In the genomic region with DNA sequence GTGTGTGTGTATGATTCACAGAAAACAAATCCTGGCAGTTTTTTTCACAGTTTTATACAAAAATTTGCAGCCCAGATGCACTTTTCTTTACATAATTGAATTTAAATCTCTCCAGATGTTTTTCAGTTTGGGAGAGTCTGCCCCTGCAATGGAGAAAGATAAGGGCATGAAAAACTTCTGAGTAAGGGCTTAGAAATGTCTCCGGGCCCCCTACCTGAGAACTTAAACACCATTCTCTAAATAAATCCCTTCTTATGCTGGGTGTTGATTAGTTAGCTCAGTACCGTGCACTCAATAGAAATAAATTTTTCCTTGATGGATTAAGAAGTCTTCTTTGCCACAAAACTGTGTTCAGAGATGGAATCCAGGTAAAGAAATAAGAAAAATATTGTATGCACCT, we compare ENCODE assay signal across 15 cellular contexts.
DNase-seq lines count a peak whose midpoint lies in the region; ATAC-seq and TF ChIP-seq lines count a peak whose summit lies in the region.
"Had no signal": no experiment of that assay in that cellular context is flagged by ENCODE, and none has a peak within 500 bp of the region (broad histone marks: within the 10 kb centered on the region; RNA-seq: fewer than 3 reads in every experiment).

No MANE protein-coding gene starts in this region.

- peaks cover 59% of the 10 kb centered on the region for H3K4me1 Mint-ChIP-seq in activated CD8-positive, alpha-beta memory T cell treated with anti-CD3 and anti-CD28 coated beads, Interleukin-2, amount 10 ng/mL, durations not matched to agents 7 days and 5 days
- peaks cover 36% of the 10 kb centered on the region for H3K4me1 Mint-ChIP-seq in T-helper 17 cell
- H3K4me1 Mint-ChIP-seq in Calu3 (ENCODE audit: low read depth, unreplicated experiment), result no peaks in the 10 kb centered on the region

- CTCF ChIA-PET in activated CD8-positive, alpha-beta memory T cell treated with anti-CD3 and anti-CD28 coated beads, Interleukin-2, amount 10 ng/mL, durations not matched to agents 7 days and 5 days (lab: Charles Lee), result interaction anchor here (1.1 to 1.6 kb wide), 3 partner anchors 8 to 11 kb away, joined by 4 to 6 read pairs (median 4); no protein-coding TSS in a partner anchor
- CTCF ChIA-PET in Calu3 (lab: Charles Lee), result no interaction called here

- H3K4me3 Mint-ChIP-seq in activated CD8-positive, alpha-beta memory T cell treated with anti-CD3 and anti-CD28 coated beads, Interleukin-2, amount 10 ng/mL, durations not matched to agents 7 days and 5 days, result no peak overlapping the region
- H3K4me3 Mint-ChIP-seq in T-helper 17 cell, result no peak overlapping the region
- no peak overlapping the region for H3K4me3 Mint-ChIP-seq in Calu3 (ENCODE audit: low read depth, unreplicated experiment)

- H3K36me3 Mint-ChIP-seq in activated CD8-positive, alpha-beta memory T cell treated with anti-CD3 and anti-CD28 coated beads, Interleukin-2, amount 10 ng/mL, durations not matched to agents 7 days and 5 days, result peaks cover 75% of the 10 kb centered on the region
- H3K36me3 Mint-ChIP-seq in T-helper 17 cell (ENCODE audit: low read depth) (peaks cover 6% of the 10 kb centered on the region), Calu3 (ENCODE audit: insufficient read depth, unreplicated experiment) (no peaks in the 10 kb centered on the region)

- H3K4me3 ChIP-seq in fibroblast of the aortic adventitia (ENCODE audit: low read depth, low read length), result no peak overlapping the region
- H3K4me3 ChIP-seq: BLaER1 had no signal

- no peaks in the 10 kb centered on the region for H3K9me3 ChIP-seq in T-helper 17 cell (ENCODE audit: control insufficient read depth, low read length, poor library complexity, severe bottlenecking)
- H3K9me3 ChIP-seq: BLaER1 had no signal

- intact Hi-C loops in Calu3 (cut with micrococcal nuclease; ENCODE audit: unreplicated experiment), result loop anchor here (5.0 kb wide), 1 partner anchor 63 kb away; a partner anchor contains a TSS

- ATAC-seq in activated CD8-positive, alpha-beta memory T cell treated with anti-CD3 and anti-CD28 coated beads, Interleukin-2, amount 10 ng/mL, durations not matched to agents 7 days and 5 days, result no peak
- ATAC-seq in T-helper 17 cell (no peak), GM21528 (IDR thresholded peaks at IDR 0.05; ENCODE audit: low FRiP score, unreplicated experiment) (no peak), HG03342 (IDR thresholded peaks at IDR 0.05; ENCODE audit: unreplicated experiment) (no peak)
- ATAC-seq: HCT116 had no signal

- BruUV-seq in Calu3 (replicated peaks; lab: Mats Ljungman, UMichigan), result no TSS peak

- TF ChIP-seq CTCF in fibroblast of the aortic adventitia (IDR thresholded peaks at IDR 0.05; ENCODE audit: insufficient read depth, low read length) (no peak), Calu3 (IDR thresholded peaks at IDR 0.05; ENCODE audit: unreplicated experiment) (no peak)

- DNase-seq in activated CD8-positive, alpha-beta memory T cell treated with anti-CD3 and anti-CD28 coated beads, Interleukin-2, amount 10 ng/mL, durations not matched to agents 7 days and 5 days, result no peak
- DNase-seq in activated CD8-positive, alpha-beta memory T cell treated with anti-CD3 and anti-CD28 coated beads, Interleukin-2, amount 50 U/mL, for 4 hours, result no peak
- DNase-seq in T-helper 17 cell, result no peak
- peak; percentile 37 for DNase-seq in fibroblast of the aortic adventitia (ENCODE audit: low read depth)
- no peak for DNase-seq in Calu3
- DNase-seq: AML-193, DMS153, DMS79 treated with DMSO at 0.1 percent for 48 hours, EL, IMR-90, KBM-7 had no signal

- H3K27me3 Mint-ChIP-seq in activated CD8-positive, alpha-beta memory T cell treated with anti-CD3 and anti-CD28 coated beads, Interleukin-2, amount 10 ng/mL, durations not matched to agents 7 days and 5 days, result no peaks in the 10 kb centered on the region
- H3K27me3 Mint-ChIP-seq in T-helper 17 cell, result no peaks in the 10 kb centered on the region
- H3K27me3 Mint-ChIP-seq in Calu3 (ENCODE audit: unreplicated experiment), result no peaks in the 10 kb centered on the region

- peak overlapping the region; percentile 0 for H3K27ac Mint-ChIP-seq in activated CD8-positive, alpha-beta memory T cell treated with anti-CD3 and anti-CD28 coated beads, Interleukin-2, amount 10 ng/mL, durations not matched to agents 7 days and 5 days
- H3K27ac Mint-ChIP-seq in T-helper 17 cell, result peak overlapping the region; percentile 99
- no peak overlapping the region for H3K27ac Mint-ChIP-seq in Calu3 (ENCODE audit: unreplicated experiment)

- no peaks in the 10 kb centered on the region for H3K9me3 Mint-ChIP-seq in activated CD8-positive, alpha-beta memory T cell treated with anti-CD3 and anti-CD28 coated beads, Interleukin-2, amount 10 ng/mL, durations not matched to agents 7 days and 5 days (ENCODE audit: low read depth)
- H3K9me3 Mint-ChIP-seq in Calu3 (ENCODE audit: low read depth, unreplicated experiment), result no peaks in the 10 kb centered on the region
